In the genomic region with DNA sequence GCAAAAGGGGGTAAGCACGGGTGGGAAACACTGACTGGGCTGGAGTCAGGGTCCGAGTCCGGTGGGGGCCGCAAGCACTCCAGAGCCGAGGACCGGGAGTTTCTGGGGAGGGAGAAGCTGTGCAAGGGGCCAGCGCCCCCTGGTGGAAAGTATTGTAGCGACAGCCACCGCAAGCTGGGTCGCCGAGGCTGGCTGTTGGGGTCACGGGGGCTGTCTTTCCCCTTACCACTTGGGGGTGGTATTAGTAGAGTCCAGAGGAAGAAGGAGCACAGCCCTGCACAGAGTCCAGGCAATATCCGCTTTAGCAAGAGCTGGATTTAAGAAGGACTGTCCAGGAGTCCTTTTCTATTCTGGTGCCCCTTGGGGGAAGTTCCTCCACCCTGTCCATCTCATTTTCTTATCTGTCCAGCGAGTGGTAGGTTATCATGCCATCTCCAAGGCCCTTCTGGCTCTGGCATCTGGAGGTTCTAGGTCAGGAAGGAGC, we compare ENCODE assay signal across 1 cellular context.
A peak's percentile ranks its signal among the peaks of the same experiment; 100 is the strongest.
TF ChIP-seq lines count a peak whose summit lies in the region.

No MANE protein-coding gene starts in this region.

TF ChIP-seq in HepG2, 621 proteins besides CTCF, POLR2A, EP300 and RAD21 (continued from another document):
- TF ChIP-seq, protein P1, sequence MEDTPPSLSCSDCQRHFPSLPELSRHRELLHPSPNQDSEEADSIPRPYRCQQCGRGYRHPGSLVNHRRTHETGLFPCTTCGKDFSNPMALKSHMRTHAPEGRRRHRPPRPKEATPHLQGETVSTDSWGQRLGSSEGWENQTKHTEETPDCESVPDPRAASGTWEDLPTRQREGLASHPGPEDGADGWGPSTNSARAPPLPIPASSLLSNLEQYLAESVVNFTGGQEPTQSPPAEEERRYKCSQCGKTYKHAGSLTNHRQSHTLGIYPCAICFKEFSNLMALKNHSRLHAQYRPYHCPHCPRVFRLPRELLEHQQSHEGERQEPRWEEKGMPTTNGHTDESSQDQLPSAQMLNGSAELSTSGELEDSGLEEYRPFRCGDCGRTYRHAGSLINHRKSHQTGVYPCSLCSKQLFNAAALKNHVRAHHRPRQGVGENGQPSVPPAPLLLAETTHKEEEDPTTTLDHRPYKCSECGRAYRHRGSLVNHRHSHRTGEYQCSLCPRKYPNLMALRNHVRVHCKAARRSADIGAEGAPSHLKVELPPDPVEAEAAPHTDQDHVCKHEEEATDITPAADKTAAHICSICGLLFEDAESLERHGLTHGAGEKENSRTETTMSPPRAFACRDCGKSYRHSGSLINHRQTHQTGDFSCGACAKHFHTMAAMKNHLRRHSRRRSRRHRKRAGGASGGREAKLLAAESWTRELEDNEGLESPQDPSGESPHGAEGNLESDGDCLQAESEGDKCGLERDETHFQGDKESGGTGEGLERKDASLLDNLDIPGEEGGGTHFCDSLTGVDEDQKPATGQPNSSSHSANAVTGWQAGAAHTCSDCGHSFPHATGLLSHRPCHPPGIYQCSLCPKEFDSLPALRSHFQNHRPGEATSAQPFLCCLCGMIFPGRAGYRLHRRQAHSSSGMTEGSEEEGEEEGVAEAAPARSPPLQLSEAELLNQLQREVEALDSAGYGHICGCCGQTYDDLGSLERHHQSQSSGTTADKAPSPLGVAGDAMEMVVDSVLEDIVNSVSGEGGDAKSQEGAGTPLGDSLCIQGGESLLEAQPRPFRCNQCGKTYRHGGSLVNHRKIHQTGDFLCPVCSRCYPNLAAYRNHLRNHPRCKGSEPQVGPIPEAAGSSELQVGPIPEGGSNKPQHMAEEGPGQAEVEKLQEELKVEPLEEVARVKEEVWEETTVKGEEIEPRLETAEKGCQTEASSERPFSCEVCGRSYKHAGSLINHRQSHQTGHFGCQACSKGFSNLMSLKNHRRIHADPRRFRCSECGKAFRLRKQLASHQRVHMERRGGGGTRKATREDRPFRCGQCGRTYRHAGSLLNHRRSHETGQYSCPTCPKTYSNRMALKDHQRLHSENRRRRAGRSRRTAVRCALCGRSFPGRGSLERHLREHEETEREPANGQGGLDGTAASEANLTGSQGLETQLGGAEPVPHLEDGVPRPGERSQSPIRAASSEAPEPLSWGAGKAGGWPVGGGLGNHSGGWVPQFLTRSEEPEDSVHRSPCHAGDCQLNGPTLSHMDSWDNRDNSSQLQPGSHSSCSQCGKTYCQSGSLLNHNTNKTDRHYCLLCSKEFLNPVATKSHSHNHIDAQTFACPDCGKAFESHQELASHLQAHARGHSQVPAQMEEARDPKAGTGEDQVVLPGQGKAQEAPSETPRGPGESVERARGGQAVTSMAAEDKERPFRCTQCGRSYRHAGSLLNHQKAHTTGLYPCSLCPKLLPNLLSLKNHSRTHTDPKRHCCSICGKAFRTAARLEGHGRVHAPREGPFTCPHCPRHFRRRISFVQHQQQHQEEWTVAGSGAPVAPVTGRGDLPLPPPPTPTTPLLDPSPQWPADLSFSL (CRISPR knock-in tag; IDR thresholded peaks at IDR 0.05): no peak
- TF ChIP-seq ZNF547 (CRISPR knock-in tag; IDR thresholded peaks at IDR 0.05): no peak
- TF ChIP-seq SYNCRIP (IDR thresholded peaks at IDR 0.05; ENCODE audit: insufficient read depth, low read depth, low read length): no peak
- no peak for TF ChIP-seq JARID2 (CRISPR knock-in tag; IDR thresholded peaks at IDR 0.05; ENCODE audit: insufficient replicate concordance)
- no peak for TF ChIP-seq ZNF44 (CRISPR knock-in tag; IDR thresholded peaks at IDR 0.05)
- no peak for TF ChIP-seq CBFB (CRISPR knock-in tag; IDR thresholded peaks at IDR 0.05)
- no peak for TF ChIP-seq ZFP1 (CRISPR knock-in tag; IDR thresholded peaks at IDR 0.05)
- TF ChIP-seq SP5 (CRISPR knock-in tag; IDR thresholded peaks at IDR 0.05; ENCODE audit: borderline replicate concordance, low read depth): no peak
- TF ChIP-seq KAT8 (CRISPR knock-in tag; IDR thresholded peaks at IDR 0.05): 0 out of 2 replicates have a peak, but pooled peaks have one; percentile 16
- no peak for TF ChIP-seq ZNF296 (CRISPR knock-in tag; conservative IDR thresholded peaks at IDR 0.05)
- TF ChIP-seq, protein P2, sequence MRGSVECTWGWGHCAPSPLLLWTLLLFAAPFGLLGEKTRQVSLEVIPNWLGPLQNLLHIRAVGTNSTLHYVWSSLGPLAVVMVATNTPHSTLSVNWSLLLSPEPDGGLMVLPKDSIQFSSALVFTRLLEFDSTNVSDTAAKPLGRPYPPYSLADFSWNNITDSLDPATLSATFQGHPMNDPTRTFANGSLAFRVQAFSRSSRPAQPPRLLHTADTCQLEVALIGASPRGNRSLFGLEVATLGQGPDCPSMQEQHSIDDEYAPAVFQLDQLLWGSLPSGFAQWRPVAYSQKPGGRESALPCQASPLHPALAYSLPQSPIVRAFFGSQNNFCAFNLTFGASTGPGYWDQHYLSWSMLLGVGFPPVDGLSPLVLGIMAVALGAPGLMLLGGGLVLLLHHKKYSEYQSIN (CRISPR knock-in tag; IDR thresholded peaks at IDR 0.05; ENCODE audit: borderline replicate concordance): no peak
- TF ChIP-seq, protein P3, sequence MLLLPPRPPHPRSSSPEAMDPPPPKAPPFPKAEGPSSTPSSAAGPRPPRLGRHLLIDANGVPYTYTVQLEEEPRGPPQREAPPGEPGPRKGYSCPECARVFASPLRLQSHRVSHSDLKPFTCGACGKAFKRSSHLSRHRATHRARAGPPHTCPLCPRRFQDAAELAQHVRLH (CRISPR knock-in tag; IDR thresholded peaks at IDR 0.05; ENCODE audit: borderline replicate concordance, low read depth): no peak
- TF ChIP-seq ISL2 (CRISPR knock-in tag; IDR thresholded peaks at IDR 0.05): no peak
- TF ChIP-seq STAT5B (CRISPR knock-in tag; IDR thresholded peaks at IDR 0.05): no peak
- TF ChIP-seq ZNF207 (IDR thresholded peaks at IDR 0.05; ENCODE audit: borderline replicate concordance): no peak
- no peak for TF ChIP-seq EED (CRISPR knock-in tag; IDR thresholded peaks at IDR 0.05)
- no peak for TF ChIP-seq HNF4A (CRISPR knock-in tag; IDR thresholded peaks at IDR 0.05)
- TF ChIP-seq, protein P4, sequence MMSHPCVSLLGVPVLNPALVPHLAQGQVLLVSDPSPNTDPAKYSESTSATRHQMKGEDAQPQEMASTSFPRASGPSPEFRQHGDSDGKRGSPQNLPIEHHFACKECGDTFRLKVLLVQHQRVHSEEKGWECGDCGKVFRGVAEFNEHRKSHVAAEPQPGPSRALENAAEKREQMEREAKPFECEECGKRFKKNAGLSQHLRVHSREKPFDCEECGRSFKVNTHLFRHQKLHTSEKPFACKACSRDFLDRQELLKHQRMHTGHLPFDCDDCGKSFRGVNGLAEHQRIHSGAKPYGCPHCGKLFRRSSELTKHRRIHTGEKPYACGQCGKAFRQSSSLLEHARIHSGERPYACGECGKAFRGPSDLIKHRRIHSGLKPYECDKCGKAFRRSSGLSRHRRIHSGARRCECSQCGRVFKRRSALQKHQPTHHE (CRISPR knock-in tag; IDR thresholded peaks at IDR 0.05; ENCODE audit: borderline replicate concordance): no peak
- TF ChIP-seq, protein P5, sequence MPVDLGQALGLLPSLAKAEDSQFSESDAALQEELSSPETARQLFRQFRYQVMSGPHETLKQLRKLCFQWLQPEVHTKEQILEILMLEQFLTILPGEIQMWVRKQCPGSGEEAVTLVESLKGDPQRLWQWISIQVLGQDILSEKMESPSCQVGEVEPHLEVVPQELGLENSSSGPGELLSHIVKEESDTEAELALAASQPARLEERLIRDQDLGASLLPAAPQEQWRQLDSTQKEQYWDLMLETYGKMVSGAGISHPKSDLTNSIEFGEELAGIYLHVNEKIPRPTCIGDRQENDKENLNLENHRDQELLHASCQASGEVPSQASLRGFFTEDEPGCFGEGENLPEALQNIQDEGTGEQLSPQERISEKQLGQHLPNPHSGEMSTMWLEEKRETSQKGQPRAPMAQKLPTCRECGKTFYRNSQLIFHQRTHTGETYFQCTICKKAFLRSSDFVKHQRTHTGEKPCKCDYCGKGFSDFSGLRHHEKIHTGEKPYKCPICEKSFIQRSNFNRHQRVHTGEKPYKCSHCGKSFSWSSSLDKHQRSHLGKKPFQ (CRISPR knock-in tag; IDR thresholded peaks at IDR 0.05; ENCODE audit: insufficient replicate concordance): no peak
- TF ChIP-seq ZNF850 (CRISPR knock-in tag; conservative IDR thresholded peaks at IDR 0.05): no peak
- TF ChIP-seq, protein P6, sequence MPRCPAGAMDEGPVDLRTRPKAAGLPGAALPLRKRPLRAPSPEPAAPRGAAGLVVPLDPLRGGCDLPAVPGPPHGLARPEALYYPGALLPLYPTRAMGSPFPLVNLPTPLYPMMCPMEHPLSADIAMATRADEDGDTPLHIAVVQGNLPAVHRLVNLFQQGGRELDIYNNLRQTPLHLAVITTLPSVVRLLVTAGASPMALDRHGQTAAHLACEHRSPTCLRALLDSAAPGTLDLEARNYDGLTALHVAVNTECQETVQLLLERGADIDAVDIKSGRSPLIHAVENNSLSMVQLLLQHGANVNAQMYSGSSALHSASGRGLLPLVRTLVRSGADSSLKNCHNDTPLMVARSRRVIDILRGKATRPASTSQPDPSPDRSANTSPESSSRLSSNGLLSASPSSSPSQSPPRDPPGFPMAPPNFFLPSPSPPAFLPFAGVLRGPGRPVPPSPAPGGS (CRISPR knock-in tag; IDR thresholded peaks at IDR 0.05): no peak
- TF ChIP-seq PITX1 (CRISPR knock-in tag; IDR thresholded peaks at IDR 0.05): no peak
- TF ChIP-seq ZSCAN21 (CRISPR knock-in tag; IDR thresholded peaks at IDR 0.05; ENCODE audit: borderline replicate concordance): no peak
- TF ChIP-seq, protein P7, sequence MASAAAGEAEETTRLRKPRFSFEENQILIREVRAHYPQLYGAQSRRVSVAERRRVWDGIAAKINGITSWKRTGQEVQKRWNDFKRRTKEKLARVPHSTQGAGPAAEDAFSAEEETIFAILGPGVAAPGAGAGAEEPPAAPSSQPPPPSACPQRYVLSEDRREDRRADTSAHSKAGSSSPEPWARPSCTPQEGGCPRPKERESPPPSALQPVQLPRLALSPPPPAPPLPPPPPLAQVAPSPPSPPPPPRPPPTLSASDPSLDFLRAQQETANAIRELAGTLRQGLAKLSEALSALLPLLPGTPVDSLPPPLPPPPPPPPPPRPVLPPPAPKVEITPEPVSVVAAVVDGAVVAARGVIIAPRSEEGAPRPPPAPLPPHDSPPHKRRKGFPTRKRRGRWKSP (CRISPR knock-in tag; IDR thresholded peaks at IDR 0.05): peak; percentile 52; the same call in 1 of the 2 replicates
- no peak for TF ChIP-seq KLF6 (CRISPR knock-in tag; IDR thresholded peaks at IDR 0.05)
- TF ChIP-seq ZNF331 (CRISPR knock-in tag; IDR thresholded peaks at IDR 0.05): no peak
- TF ChIP-seq ZNF781 (CRISPR knock-in tag; IDR thresholded peaks at IDR 0.05; ENCODE audit: borderline replicate concordance, not compliant biosample characterization): no peak
- no peak for TF ChIP-seq HMGA1 (CRISPR knock-in tag; conservative IDR thresholded peaks at IDR 0.05)
- TF ChIP-seq BRCA1 (CRISPR knock-in tag; IDR thresholded peaks at IDR 0.05): no peak
- peak; percentile 31; the same call in 1 of the 2 replicates for TF ChIP-seq GABPB1 (CRISPR knock-in tag; IDR thresholded peaks at IDR 0.05)
- no peak for TF ChIP-seq PHF8 (CRISPR knock-in tag; IDR thresholded peaks at IDR 0.05)
- TF ChIP-seq ZNF292 (CRISPR knock-in tag; IDR thresholded peaks at IDR 0.05; ENCODE audit: borderline replicate concordance, low read depth): no peak
- 0 out of 2 replicates have a peak, but pooled peaks have one; percentile 14 for TF ChIP-seq PCBP1 (IDR thresholded peaks at IDR 0.05; ENCODE audit: borderline replicate concordance, low read depth, low read length)
- no peak for TF ChIP-seq ZBTB42 (CRISPR knock-in tag; IDR thresholded peaks at IDR 0.05)
- TF ChIP-seq ZIK1 (CRISPR knock-in tag; IDR thresholded peaks at IDR 0.05; ENCODE audit: borderline replicate concordance, low read depth): no peak
- TF ChIP-seq KLF12 (CRISPR knock-in tag; IDR thresholded peaks at IDR 0.05; ENCODE audit: borderline replicate concordance): no peak
- no peak for TF ChIP-seq AGO1 (IDR thresholded peaks at IDR 0.05; ENCODE audit: low read depth, low read length, poor library complexity, severe bottlenecking)
- TF ChIP-seq KDM1A (CRISPR knock-in tag; IDR thresholded peaks at IDR 0.05): no peak
- no peak for TF ChIP-seq SAP130 (CRISPR knock-in tag; IDR thresholded peaks at IDR 0.05; ENCODE audit: low read depth)
- TF ChIP-seq MAFG (CRISPR knock-in tag; IDR thresholded peaks at IDR 0.05): no peak
- no peak for TF ChIP-seq MAF1 (CRISPR knock-in tag; IDR thresholded peaks at IDR 0.05; ENCODE audit: borderline replicate concordance)
- TF ChIP-seq RBAK (CRISPR knock-in tag; IDR thresholded peaks at IDR 0.05): no peak
- TF ChIP-seq, protein P8, sequence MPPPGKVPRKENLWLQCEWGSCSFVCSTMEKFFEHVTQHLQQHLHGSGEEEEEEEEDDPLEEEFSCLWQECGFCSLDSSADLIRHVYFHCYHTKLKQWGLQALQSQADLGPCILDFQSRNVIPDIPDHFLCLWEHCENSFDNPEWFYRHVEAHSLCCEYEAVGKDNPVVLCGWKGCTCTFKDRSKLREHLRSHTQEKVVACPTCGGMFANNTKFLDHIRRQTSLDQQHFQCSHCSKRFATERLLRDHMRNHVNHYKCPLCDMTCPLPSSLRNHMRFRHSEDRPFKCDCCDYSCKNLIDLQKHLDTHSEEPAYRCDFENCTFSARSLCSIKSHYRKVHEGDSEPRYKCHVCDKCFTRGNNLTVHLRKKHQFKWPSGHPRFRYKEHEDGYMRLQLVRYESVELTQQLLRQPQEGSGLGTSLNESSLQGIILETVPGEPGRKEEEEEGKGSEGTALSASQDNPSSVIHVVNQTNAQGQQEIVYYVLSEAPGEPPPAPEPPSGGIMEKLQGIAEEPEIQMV (CRISPR knock-in tag; IDR thresholded peaks at IDR 0.05; ENCODE audit: low read depth): no peak
- TF ChIP-seq GATA4 (IDR thresholded peaks at IDR 0.05; ENCODE audit: borderline replicate concordance, low read depth): no peak
- TF ChIP-seq IKZF4 (CRISPR knock-in tag; IDR thresholded peaks at IDR 0.05; ENCODE audit: borderline replicate concordance, low read depth, not compliant biosample characterization): no peak
- no peak for TF ChIP-seq PHF5A (CRISPR knock-in tag; IDR thresholded peaks at IDR 0.05; ENCODE audit: low read depth, unreplicated experiment)
- no peak for TF ChIP-seq ZNF138 (CRISPR knock-in tag; IDR thresholded peaks at IDR 0.05; ENCODE audit: low read depth)
- no peak for TF ChIP-seq ZC3H4 (CRISPR knock-in tag; IDR thresholded peaks at IDR 0.05; ENCODE audit: borderline replicate concordance)
